ENCODE assay signal across 26 cellular contexts in genomic region chr14:58270628-58271027, GRCh38. TPM values are rescaled to one million over a fixed set of nuclear protein-coding genes. Genes with fewer than 3 reads are reported as not detected.
A peak's percentile ranks its signal among the peaks of the same experiment; 100 is the strongest.
DNase-seq lines count a peak whose midpoint lies in the region; ATAC-seq, FAIRE-seq and TF ChIP-seq lines count a peak whose summit lies in the region.
"Had no signal": no experiment of that assay in that cellular context is flagged by ENCODE, and none has a peak within 500 bp of the region (broad histone marks: within the 10 kb centered on the region; RNA-seq: fewer than 3 reads in every experiment).

No MANE protein-coding gene starts in this region.

- no peaks in the 10 kb centered on the region for H3K27me3 ChIP-seq in astrocyte (ENCODE audit: insufficient read depth, low read length)
- no peaks in the 10 kb centered on the region for H3K27me3 ChIP-seq in osteoblast (ENCODE audit: insufficient read depth, low read length)
- H3K27me3 ChIP-seq: BLaER1, gastroesophageal sphincter, thyroid gland had no signal

- no peak overlapping the region for H3K4me3 Mint-ChIP-seq in astrocyte (ENCODE audit: unreplicated experiment)
- H3K4me3 Mint-ChIP-seq: activated CD4-positive, alpha-beta T cell treated with anti-CD3 and anti-CD28 coated beads, Interleukin-2, amount 10 ng/mL, durations not matched to agents 7 days and 5 days; brain had no signal

- H3K27ac ChIP-seq in astrocyte (ENCODE audit: low read depth, low read length) (no peak overlapping the region), osteoblast (ENCODE audit: low read depth, low read length) (peak overlapping the region; percentile 6)
- H3K27ac ChIP-seq: 22Rv1, BLaER1, epithelial cell of prostate, parathyroid adenoma, thyroid gland had no signal

- no peak overlapping the region for H3K4me2 ChIP-seq in astrocyte (ENCODE audit: low read length)
- H3K4me2 ChIP-seq in osteoblast (ENCODE audit: insufficient read depth, low read length), result no peak overlapping the region
- H3K4me2 ChIP-seq: BLaER1 had no signal

- peak; percentile 86 for FAIRE-seq in astrocyte (lab: Jason Lieb, UNC)
- FAIRE-seq: small intestine had no signal

- H4K20me1 ChIP-seq in astrocyte (ENCODE audit: insufficient read depth, low read length), result peaks cover 48% of the 10 kb centered on the region
- H4K20me1 ChIP-seq in osteoblast (ENCODE audit: insufficient read depth, low read length), result peaks cover 3% of the 10 kb centered on the region

- H3K9me3 ChIP-seq in astrocyte (ENCODE audit: insufficient read depth, low read depth, low read length) (no peaks in the 10 kb centered on the region), osteoblast (ENCODE audit: low read depth, low read length) (no peaks in the 10 kb centered on the region), mucosa of descending colon (no peaks in the 10 kb centered on the region)
- H3K9me3 ChIP-seq: BLaER1, gastroesophageal sphincter, thyroid gland had no signal

- H3K36me3 ChIP-seq in astrocyte (ENCODE audit: insufficient read depth, low read length) (peaks cover 57% of the 10 kb centered on the region), osteoblast (ENCODE audit: insufficient read depth, low read length) (peaks cover 78% of the 10 kb centered on the region), mucosa of descending colon (ENCODE audit: low read depth) (no peaks in the 10 kb centered on the region)

- H3K27ac Mint-ChIP-seq in astrocyte (ENCODE audit: unreplicated experiment), result no peak overlapping the region
- H3K27ac Mint-ChIP-seq: activated CD4-positive, alpha-beta T cell treated with anti-CD3 and anti-CD28 coated beads, Interleukin-2, amount 10 ng/mL, durations not matched to agents 7 days and 5 days had no signal

- intact Hi-C loops in mucosa of descending colon (cut with DNase I, micrococcal nuclease), result no loop called here

- H3K36me3 Mint-ChIP-seq in astrocyte (ENCODE audit: low read depth, unreplicated experiment), result peaks cover 11% of the 10 kb centered on the region

- TF ChIP-seq CTCF in astrocyte (IDR thresholded peaks at IDR 0.05; ENCODE audit: insufficient read depth, low read depth, low read length) (no peak), osteoblast (IDR thresholded peaks at IDR 0.05; ENCODE audit: extremely low read depth, low read depth, low read length) (no peak), mucosa of descending colon (IDR thresholded peaks at IDR 0.05) (no peak)

- no peaks in the 10 kb centered on the region for H3K27me3 Mint-ChIP-seq in astrocyte (ENCODE audit: low read depth, unreplicated experiment)
- H3K27me3 Mint-ChIP-seq: activated CD4-positive, alpha-beta T cell treated with anti-CD3 and anti-CD28 coated beads, Interleukin-2, amount 10 ng/mL, durations not matched to agents 7 days and 5 days; brain had no signal

- H3K9me3 Mint-ChIP-seq in astrocyte (ENCODE audit: unreplicated experiment), result no peaks in the 10 kb centered on the region
- H3K9me3 Mint-ChIP-seq: activated CD4-positive, alpha-beta T cell treated with anti-CD3 and anti-CD28 coated beads, Interleukin-2, amount 10 ng/mL, durations not matched to agents 7 days and 5 days; brain had no signal

- H3K4me1 ChIP-seq in astrocyte (ENCODE audit: insufficient read depth, low read length), result no peaks in the 10 kb centered on the region
- no peaks in the 10 kb centered on the region for H3K4me1 ChIP-seq in osteoblast (ENCODE audit: insufficient read depth, low read length)
- H3K4me1 ChIP-seq in mucosa of descending colon (ENCODE audit: low read depth), result no peaks in the 10 kb centered on the region

- peak; percentile 69 to 87 for ATAC-seq in activated CD4-positive, CD25-positive, alpha-beta regulatory T cell treated with anti-CD3 and anti-CD28 coated beads, Interleukin-2, amount 50 U/mL, for 24 hours
- ATAC-seq in GM18867 (IDR thresholded peaks at IDR 0.05; ENCODE audit: unreplicated experiment), result no peak
- no peak for ATAC-seq in mucosa of descending colon
- ATAC-seq: gastroesophageal sphincter, Panc1, SK-N-SH treated with all-trans-retinoic acid at 6 μM for 48 hours had no signal

- no peak for DNase-seq in activated CD4-positive, CD25-positive, alpha-beta regulatory T cell treated with anti-CD3 and anti-CD28 coated beads, Interleukin-2, amount 50 U/mL, for 72 hours
- peak; percentile 13 for DNase-seq in HPDE6-E6E7 (ENCODE audit: extremely low spot score)
- DNase-seq in astrocyte (ENCODE audit: low read depth), result no peak
- no peak for DNase-seq in osteoblast (ENCODE audit: insufficient read length, low spot score, missing footprints)
- no peak for DNase-seq in SIG-M5 (lab: John Stamatoyannopoulos, UW)
- DNase-seq in mucosa of descending colon, result no peak
- DNase-seq: activated CD4-positive, alpha-beta T cell treated with anti-CD3 and anti-CD28 coated beads, Interleukin-2, amount 10 ng/mL, durations not matched to agents 7 days and 5 days; DMS53; H7; Kasumi-1; left ventricle myocardium superior; NCI-H1417; NCI-H2171 treated with DMSO at 0.1 percent for 48 hours; small intestine; thyroid gland had no signal

- no peak overlapping the region for H3K9ac ChIP-seq in astrocyte (ENCODE audit: low read length)
- H3K9ac ChIP-seq: BLaER1, parathyroid adenoma had no signal

- peaks cover under 1% of the 10 kb centered on the region for H3K4me1 Mint-ChIP-seq in astrocyte (ENCODE audit: low read depth, unreplicated experiment)

- no peak overlapping the region for H3K4me3 ChIP-seq in astrocyte (ENCODE audit: insufficient read depth, low read depth, low read length)
- no peak overlapping the region for H3K4me3 ChIP-seq in osteoblast (ENCODE audit: insufficient read depth, low read length)
- H3K4me3 ChIP-seq in mucosa of descending colon, result no peak overlapping the region
- H3K4me3 ChIP-seq: BLaER1, coronary artery, gastroesophageal sphincter, thyroid gland had no signal

- H2AFZ ChIP-seq in astrocyte (ENCODE audit: low read depth, low read length) (no peak overlapping the region), osteoblast (ENCODE audit: low read length) (no peak overlapping the region)
- H2AFZ ChIP-seq: parathyroid adenoma had no signal

- peaks cover 49% of the 10 kb centered on the region for H3K79me2 ChIP-seq in astrocyte (ENCODE audit: insufficient read depth, low read length)
- H3K79me2 ChIP-seq in osteoblast (ENCODE audit: insufficient read depth, low read length), result peaks cover 68% of the 10 kb centered on the region

RNA-seq across cellular contexts. Expression of gene PSMA3, which starts 26.0 kb away (rescaled TPM):
- total RNA-seq in astrocyte (215 and 232 TPM in 2 replicates), osteoblast (76.7 and 83.1 TPM in 2 replicates), mucosa of descending colon (100 to 1,000 TPM in 2 of 3 donors, 10 to 100 TPM in 1; 93.2 to 124 (median 105) TPM)

RNA-seq across cellular contexts. Expression of gene ARID4A, which starts 27.7 kb away (rescaled TPM):
- total RNA-seq in astrocyte (24.5 and 26.6 TPM in 2 replicates), osteoblast (14.4 and 14.5 TPM in 2 replicates), mucosa of descending colon (10 to 100 TPM; 26.3 to 34.6 (median 30.5) TPM)

Comparison
In these comparisons a context has a peak if more than half of its experiments do, and no peak if none do; other contexts are left out.
1. ATAC-seq: peak in activated CD4-positive, CD25-positive, alpha-beta regulatory T cell treated with anti-CD3 and anti-CD28 coated beads, Interleukin-2, amount 50 U/mL, for 24 hours (2 of 2); none in GM18867 (single experiment) and mucosa of descending colon (single experiment).